1 cellular context compared by ENCODE assay signal in the genomic region with DNA sequence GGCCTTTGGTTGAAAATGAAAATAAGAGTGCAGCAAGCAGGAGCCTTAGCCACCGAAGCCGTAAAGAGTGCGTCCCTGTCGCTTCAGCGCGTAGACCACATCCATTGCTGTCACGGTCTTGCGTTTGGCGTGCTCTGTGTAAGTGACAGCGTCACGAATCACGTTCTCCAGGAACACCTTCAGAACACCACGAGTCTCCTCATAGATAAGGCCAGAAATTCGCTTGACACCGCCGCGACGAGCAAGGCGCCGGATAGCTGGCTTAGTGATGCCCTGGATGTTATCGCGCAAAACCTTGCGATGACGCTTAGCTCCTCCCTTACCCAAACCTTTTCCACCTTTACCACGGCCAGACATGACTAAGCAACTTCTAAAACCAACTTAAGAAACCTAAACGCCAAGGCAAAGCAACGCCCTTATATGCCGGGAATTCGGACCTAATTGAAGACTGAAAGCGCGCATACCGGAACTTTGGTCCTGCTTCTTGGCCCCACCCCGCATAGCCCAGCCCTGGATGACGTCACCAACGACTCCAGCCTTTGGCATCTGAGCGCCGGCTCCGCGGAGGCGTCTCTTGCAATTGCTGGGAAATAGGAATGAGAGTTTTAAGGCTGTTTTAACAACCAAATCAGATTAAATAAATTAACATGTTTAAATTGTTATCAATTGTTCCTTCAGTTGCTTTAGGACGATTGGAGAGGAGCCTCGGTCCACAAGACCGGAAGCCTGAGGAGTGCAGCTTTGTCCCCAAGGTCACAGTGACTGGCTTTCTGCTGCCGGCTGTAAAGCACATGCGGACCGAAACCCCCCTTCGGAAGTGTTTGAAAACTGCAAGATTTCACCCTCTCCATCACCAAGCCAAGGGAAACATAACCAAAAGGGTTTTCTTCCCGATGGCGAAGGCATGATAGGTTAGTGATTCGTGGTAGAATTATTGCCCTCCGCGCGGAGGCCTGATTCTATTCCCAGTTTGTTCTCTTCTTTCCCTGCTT.
A peak's percentile ranks its signal among the peaks of the same experiment; 100 is the strongest.
TF ChIP-seq lines count a peak whose summit lies in the region.

No MANE protein-coding gene starts in this region.

TF ChIP-seq in K562, 482 proteins besides CTCF, POLR2A, EP300 and RAD21 (continued from another document and continues in another):
- TF ChIP-seq, protein P1, sequence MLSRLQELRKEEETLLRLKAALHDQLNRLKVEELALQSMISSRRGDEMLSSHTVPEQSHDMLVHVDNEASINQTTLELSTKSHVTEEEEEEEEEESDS (CRISPR knock-in tag; IDR thresholded peaks at IDR 0.05): no peak
- TF ChIP-seq SAFB2 (IDR thresholded peaks at IDR 0.05; ENCODE audit: borderline replicate concordance, low read depth, low read length, severe bottlenecking) (no peak), ZSCAN29 (IDR thresholded peaks at IDR 0.05) (peak; percentile 84), MCM7 (IDR thresholded peaks at IDR 0.05) (no peak; a peak in 1 of 4 replicates), ZNF165 (CRISPR knock-in tag; IDR thresholded peaks at IDR 0.05; ENCODE audit: borderline replicate concordance) (no peak), PYGO2 (tag; IDR thresholded peaks at IDR 0.05) (peak; percentile 19; the same call in 1 of the 2 replicates), SRSF9 (IDR thresholded peaks at IDR 0.05; ENCODE audit: borderline replicate concordance, low read depth, low read length) (no peak), IFI16 (CRISPR knock-in tag; IDR thresholded peaks at IDR 0.05) (no peak), RFX1 (IDR thresholded peaks at IDR 0.05) (no peak; the same call in 1 of the 2 replicates), STAT5B (CRISPR knock-in tag; IDR thresholded peaks at IDR 0.05) (no peak), ZNF436 (CRISPR knock-in tag; IDR thresholded peaks at IDR 0.05) (0 out of 2 replicates have a peak, but pooled peaks have one; percentile 53), NFIC (IDR thresholded peaks at IDR 0.05) (peak; percentile 85), NCOA2 (IDR thresholded peaks at IDR 0.05; ENCODE audit: partially characterized antibody in 2 of 2) (no peak), SPI1 (IDR thresholded peaks at IDR 0.05; ENCODE audit: borderline replicate concordance, low read depth, low read length) (no peak), PCBP2 (IDR thresholded peaks at IDR 0.05; ENCODE audit: low read depth, low read length, poor library complexity, severe bottlenecking) (no peak), ZNF253 (CRISPR knock-in tag; conservative IDR thresholded peaks at IDR 0.05) (peak; percentile 94), BRD4 (IDR thresholded peaks at IDR 0.05) (peak; percentile 77; the same call in 1 of the 2 replicates)
- TF ChIP-seq, protein P2, sequence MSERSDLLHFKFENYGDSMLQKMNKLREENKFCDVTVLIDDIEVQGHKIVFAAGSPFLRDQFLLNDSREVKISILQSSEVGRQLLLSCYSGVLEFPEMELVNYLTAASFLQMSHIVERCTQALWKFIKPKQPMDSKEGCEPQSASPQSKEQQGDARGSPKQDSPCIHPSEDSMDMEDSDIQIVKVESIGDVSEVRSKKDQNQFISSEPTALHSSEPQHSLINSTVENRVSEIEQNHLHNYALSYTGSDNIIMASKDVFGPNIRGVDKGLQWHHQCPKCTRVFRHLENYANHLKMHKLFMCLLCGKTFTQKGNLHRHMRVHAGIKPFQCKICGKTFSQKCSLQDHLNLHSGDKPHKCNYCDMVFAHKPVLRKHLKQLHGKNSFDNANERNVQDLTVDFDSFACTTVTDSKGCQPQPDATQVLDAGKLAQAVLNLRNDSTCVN (CRISPR knock-in tag; IDR thresholded peaks at IDR 0.05): peak; percentile 93
- TF ChIP-seq, protein P3, sequence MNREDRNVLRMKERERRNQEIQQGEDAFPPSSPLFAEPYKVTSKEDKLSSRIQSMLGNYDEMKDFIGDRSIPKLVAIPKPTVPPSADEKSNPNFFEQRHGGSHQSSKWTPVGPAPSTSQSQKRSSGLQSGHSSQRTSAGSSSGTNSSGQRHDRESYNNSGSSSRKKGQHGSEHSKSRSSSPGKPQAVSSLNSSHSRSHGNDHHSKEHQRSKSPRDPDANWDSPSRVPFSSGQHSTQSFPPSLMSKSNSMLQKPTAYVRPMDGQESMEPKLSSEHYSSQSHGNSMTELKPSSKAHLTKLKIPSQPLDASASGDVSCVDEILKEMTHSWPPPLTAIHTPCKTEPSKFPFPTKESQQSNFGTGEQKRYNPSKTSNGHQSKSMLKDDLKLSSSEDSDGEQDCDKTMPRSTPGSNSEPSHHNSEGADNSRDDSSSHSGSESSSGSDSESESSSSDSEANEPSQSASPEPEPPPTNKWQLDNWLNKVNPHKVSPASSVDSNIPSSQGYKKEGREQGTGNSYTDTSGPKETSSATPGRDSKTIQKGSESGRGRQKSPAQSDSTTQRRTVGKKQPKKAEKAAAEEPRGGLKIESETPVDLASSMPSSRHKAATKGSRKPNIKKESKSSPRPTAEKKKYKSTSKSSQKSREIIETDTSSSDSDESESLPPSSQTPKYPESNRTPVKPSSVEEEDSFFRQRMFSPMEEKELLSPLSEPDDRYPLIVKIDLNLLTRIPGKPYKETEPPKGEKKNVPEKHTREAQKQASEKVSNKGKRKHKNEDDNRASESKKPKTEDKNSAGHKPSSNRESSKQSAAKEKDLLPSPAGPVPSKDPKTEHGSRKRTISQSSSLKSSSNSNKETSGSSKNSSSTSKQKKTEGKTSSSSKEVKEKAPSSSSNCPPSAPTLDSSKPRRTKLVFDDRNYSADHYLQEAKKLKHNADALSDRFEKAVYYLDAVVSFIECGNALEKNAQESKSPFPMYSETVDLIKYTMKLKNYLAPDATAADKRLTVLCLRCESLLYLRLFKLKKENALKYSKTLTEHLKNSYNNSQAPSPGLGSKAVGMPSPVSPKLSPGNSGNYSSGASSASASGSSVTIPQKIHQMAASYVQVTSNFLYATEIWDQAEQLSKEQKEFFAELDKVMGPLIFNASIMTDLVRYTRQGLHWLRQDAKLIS (CRISPR knock-in tag; IDR thresholded peaks at IDR 0.05): peak; percentile 100
- TF ChIP-seq, protein P4, sequence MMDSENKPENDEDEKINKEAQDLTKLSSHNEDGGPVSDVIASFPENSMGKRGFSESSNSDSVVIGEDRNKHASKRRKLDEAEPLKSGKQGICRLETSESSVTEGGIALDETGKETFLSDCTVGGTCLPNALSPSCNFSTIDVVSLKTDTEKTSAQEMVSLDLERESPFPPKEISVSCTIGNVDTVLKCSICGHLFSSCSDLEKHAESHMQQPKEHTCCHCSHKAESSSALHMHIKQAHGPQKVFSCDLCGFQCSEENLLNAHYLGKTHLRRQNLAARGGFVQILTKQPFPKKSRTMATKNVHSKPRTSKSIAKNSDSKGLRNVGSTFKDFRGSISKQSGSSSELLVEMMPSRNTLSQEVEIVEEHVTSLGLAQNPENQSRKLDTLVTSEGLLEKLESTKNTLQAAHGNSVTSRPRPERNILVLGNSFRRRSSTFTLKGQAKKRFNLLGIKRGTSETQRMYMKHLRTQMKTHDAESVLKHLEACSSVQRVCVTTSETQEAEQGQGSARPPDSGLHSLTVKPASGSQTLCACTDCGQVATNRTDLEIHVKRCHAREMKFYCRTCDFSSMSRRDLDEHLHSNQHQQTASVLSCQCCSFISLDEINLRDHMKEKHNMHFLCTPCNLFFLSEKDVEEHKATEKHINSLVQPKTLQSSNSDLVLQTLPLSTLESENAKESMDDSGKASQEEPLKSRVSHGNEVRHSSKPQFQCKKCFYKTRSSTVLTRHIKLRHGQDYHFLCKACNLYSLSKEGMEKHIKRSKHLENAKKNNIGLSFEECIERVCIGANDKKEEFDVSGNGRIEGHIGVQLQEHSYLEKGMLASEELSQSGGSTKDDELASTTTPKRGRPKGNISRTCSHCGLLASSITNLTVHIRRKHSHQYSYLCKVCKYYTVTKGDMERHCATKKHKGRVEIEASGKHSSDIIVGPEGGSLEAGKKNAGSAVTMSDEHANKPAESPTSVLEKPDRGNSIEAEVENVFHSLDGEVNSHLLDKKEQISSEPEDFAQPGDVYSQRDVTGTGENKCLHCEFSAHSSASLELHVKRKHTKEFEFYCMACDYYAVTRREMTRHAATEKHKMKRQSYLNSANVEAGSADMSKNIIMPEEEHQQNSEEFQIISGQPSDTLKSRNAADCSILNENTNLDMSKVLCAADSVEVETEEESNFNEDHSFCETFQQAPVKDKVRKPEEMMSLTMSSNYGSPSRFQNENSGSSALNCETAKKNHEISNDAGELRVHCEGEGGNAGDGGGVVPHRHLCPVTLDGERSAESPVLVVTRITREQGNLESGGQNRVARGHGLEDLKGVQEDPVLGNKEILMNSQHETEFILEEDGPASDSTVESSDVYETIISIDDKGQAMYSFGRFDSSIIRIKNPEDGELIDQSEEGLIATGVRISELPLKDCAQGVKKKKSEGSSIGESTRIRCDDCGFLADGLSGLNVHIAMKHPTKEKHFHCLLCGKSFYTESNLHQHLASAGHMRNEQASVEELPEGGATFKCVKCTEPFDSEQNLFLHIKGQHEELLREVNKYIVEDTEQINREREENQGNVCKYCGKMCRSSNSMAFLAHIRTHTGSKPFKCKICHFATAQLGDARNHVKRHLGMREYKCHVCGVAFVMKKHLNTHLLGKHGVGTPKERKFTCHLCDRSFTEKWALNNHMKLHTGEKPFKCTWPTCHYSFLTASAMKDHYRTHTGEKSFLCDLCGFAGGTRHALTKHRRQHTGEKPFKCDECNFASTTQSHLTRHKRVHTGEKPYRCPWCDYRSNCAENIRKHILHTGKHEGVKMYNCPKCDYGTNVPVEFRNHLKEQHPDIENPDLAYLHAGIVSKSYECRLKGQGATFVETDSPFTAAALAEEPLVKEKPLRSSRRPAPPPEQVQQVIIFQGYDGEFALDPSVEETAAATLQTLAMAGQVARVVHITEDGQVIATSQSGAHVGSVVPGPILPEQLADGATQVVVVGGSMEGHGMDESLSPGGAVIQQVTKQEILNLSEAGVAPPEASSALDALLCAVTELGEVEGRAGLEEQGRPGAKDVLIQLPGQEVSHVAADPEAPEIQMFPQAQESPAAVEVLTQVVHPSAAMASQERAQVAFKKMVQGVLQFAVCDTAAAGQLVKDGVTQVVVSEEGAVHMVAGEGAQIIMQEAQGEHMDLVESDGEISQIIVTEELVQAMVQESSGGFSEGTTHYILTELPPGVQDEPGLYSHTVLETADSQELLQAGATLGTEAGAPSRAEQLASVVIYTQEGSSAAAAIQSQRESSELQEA (IDR thresholded peaks at IDR 0.05; ENCODE audit: low read depth): no peak
- TF ChIP-seq, protein P5, sequence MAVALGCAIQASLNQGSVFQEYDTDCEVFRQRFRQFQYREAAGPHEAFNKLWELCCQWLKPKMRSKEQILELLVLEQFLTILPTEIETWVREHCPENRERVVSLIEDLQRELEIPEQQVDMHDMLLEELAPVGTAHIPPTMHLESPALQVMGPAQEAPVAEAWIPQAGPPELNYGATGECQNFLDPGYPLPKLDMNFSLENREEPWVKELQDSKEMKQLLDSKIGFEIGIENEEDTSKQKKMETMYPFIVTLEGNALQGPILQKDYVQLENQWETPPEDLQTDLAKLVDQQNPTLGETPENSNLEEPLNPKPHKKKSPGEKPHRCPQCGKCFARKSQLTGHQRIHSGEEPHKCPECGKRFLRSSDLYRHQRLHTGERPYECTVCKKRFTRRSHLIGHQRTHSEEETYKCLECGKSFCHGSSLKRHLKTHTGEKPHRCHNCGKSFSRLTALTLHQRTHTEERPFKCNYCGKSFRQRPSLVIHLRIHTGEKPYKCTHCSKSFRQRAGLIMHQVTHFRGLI (CRISPR knock-in tag; IDR thresholded peaks at IDR 0.05): peak; percentile 57; the same call in 1 of the 2 replicates
- TF ChIP-seq, protein P6, sequence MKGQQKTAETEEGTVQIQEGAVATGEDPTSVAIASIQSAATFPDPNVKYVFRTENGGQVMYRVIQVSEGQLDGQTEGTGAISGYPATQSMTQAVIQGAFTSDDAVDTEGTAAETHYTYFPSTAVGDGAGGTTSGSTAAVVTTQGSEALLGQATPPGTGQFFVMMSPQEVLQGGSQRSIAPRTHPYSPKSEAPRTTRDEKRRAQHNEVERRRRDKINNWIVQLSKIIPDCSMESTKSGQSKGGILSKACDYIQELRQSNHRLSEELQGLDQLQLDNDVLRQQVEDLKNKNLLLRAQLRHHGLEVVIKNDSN (CRISPR knock-in tag; IDR thresholded peaks at IDR 0.05): no peak; the same call in 1 of the 2 replicates
- TF ChIP-seq, protein P7, sequence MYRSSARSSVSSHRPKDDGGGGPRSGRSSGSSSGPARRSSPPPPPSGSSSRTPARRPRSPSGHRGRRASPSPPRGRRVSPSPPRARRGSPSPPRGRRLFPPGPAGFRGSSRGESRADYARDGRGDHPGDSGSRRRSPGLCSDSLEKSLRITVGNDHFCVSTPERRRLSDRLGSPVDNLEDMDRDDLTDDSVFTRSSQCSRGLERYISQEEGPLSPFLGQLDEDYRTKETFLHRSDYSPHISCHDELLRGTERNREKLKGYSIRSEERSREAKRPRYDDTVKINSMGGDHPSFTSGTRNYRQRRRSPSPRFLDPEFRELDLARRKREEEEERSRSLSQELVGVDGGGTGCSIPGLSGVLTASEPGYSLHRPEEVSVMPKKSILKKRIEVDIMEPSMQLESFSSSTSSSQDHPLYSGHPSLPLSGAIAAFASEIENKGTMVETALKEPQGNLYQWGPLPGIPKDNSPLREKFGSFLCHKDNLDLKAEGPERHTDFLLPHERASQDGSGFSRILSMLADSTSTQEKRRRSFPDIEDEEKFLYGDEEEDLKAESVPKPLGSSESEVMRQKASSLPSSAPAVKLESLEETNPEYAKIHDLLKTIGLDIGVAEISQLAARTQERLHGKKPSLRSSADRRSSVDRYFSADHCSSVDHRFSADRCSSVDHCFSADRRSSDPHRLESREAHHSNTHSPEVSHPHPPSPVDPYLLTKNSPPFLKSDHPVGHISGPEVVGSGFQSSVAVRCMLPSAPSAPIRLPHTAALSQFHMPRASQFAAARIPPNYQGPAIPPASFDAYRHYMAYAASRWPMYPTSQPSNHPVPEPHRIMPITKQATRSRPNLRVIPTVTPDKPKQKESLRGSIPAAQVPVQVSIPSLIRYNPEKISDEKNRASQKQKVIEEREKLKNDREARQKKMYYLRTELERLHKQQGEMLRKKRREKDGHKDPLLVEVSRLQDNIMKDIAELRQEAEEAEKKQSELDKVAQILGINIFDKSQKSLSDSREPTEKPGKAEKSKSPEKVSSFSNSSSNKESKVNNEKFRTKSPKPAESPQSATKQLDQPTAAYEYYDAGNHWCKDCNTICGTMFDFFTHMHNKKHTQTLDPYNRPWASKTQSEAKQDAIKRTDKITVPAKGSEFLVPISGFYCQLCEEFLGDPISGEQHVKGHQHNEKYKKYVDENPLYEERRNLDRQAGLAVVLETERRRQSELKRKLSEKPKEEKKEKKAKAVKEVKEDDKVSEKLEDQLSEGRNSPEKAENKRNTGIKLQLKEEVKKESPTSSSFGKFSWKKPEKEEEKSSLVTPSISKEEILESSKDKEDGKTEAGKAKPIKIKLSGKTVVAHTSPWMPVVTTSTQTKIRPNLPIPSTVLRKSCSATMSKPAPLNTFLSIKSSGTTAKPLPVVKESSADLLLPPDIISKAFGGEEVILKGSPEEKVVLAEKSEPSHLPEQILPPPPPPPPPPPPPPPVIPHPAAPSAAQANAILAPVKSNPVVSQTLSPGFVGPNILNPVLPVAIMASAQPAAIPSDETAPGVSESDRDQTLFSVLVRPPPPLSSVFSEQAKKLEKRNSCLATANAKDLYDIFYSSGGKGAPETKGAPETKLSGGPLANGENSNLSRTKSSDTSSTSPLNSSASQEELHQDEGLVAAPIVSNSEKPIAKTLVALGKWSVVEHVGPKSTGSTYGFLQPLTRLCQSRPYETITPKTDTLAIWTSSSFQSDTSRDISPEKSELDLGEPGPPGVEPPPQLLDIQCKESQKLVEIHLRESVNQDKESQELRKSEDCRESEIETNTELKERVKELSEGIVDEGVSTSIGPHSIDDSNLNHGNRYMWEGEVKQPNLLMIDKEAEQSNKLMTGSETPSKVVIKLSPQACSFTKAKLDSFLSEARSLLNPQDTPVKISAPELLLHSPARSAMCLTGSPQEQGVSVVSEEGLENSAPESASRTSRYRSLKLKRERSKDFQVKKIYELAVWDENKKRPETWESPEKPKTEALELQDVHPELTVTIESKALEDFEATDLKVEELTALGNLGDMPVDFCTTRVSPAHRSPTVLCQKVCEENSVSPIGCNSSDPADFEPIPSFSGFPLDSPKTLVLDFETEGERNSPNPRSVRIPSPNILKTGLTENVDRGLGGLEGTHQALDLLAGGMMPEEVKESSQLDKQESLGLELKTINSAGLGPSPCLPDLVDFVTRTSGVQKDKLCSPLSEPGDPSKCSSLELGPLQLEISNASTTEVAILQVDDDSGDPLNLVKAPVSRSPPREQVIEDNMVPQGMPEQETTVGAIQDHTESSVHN (IDR thresholded peaks at IDR 0.05; ENCODE audit: borderline replicate concordance in 1 of 2, low read depth in 1 of 2): peak in 1 of 2 experiments; percentile 96; a peak in 2 of 4 replicates
